Comparison of ENCODE assay signal across 8 cellular contexts in genomic region chrX:155215443-155216178, GRCh38. TPM values are rescaled to one million over a fixed set of nuclear protein-coding genes. Genes with fewer than 3 reads are reported as not detected.
DNase-seq lines count a peak whose midpoint lies in the region; ATAC-seq and TF ChIP-seq lines count a peak whose summit lies in the region.

No MANE protein-coding gene starts in this region.

- H3K27me3 ChIP-seq in SU-DHL-6 (ENCODE audit: low read length): no peaks in the 10 kb centered on the region
- no peaks in the 10 kb centered on the region for H3K27me3 ChIP-seq in foreskin keratinocyte
- no peaks in the 10 kb centered on the region for H3K27me3 ChIP-seq in prostate gland (replicated peaks; ENCODE audit: insufficient read depth)

- H3K36me3 ChIP-seq in SU-DHL-6 (ENCODE audit: low read length): peaks cover 2% of the 10 kb centered on the region; the same call in 1 of the 2 replicates
- H3K36me3 ChIP-seq in prostate gland: no peaks in the 10 kb centered on the region

- no peaks in the 10 kb centered on the region; the same call in 1 of the 2 replicates for H3F3A ChIP-seq in SU-DHL-6 (ENCODE audit: insufficient read depth)

- H4K20me1 ChIP-seq in SU-DHL-6 (ENCODE audit: low read depth, low read length): 0 out of 2 replicates have a peak, but pooled peaks cover 5% of the 10 kb centered on the region

- H3K4me3 Mint-ChIP-seq in activated T-cell treated with anti-CD3 and anti-CD28 coated beads, Interleukin-2, amount 50 U/mL, for 72 hours: peak overlapping the region; percentile 91 to 93

- no peaks in the 10 kb centered on the region for H3K4me1 ChIP-seq in foreskin keratinocyte
- H3K4me1 ChIP-seq in prostate gland (replicated peaks): no peaks in the 10 kb centered on the region

- whole genome bisulfite sequencing in prostate gland: 37% methylated on average over 15 of the region's 15 CpGs

- peak overlapping the region; percentile 78 for H3K27ac Mint-ChIP-seq in activated T-cell treated with anti-CD3 and anti-CD28 coated beads, Interleukin-2, amount 50 U/mL, for 72 hours

- H3K9me2 ChIP-seq in SU-DHL-6 (replicated peaks; ENCODE audit: insufficient read depth, low read length): no peaks in the 10 kb centered on the region

- H3K9ac ChIP-seq in SU-DHL-6 (ENCODE audit: low read length): peak overlapping the region; percentile 80

- no peak for TF ChIP-seq POLR2A in prostate gland (IDR thresholded peaks at IDR 0.05)

- no peak for DNase-seq in activated T-cell treated with anti-CD3 and anti-CD28 coated beads, Interleukin-2, amount 50 U/mL, for 72 hours
- DNase-seq in activated T-cell treated with anti-CD3 and anti-CD28 coated beads for 4 hours (no peak), foreskin keratinocyte (no peak), prostate gland (ENCODE audit: low spot score) (no peak), GM10266 (ENCODE audit: extremely low spot score) (no peak), D341Med (ENCODE audit: low spot score) (no peak)

- intact Hi-C loops in prostate gland (cut with DNase I): no loop called here

- H3K4me1 Mint-ChIP-seq in activated T-cell treated with anti-CD3 and anti-CD28 coated beads, Interleukin-2, amount 50 U/mL, for 72 hours (ENCODE audit: low read depth): peaks cover 19% of the 10 kb centered on the region

- ATAC-seq in activated T-cell treated with anti-CD3 and anti-CD28 coated beads, Interleukin-2, amount 50 U/mL, for 72 hours (replicated peaks in 1 of 2): peak; percentile 41 to 44
- ATAC-seq in HG02943 (IDR thresholded peaks at IDR 0.05; ENCODE audit: low read depth, unreplicated experiment) (peak; percentile 37), foreskin keratinocyte (peak; percentile 45)

- peaks cover 42% of the 10 kb centered on the region for H3K79me2 ChIP-seq in SU-DHL-6 (ENCODE audit: insufficient read depth, low read length)

- H3K9me3 Mint-ChIP-seq in activated T-cell treated with anti-CD3 and anti-CD28 coated beads, Interleukin-2, amount 50 U/mL, for 72 hours: no peaks in the 10 kb centered on the region

- H3K27ac ChIP-seq in SU-DHL-6 (ENCODE audit: low read depth, low read length) (no peak overlapping the region), foreskin keratinocyte (peak overlapping the region; percentile 66), prostate gland (peak overlapping the region; percentile 76 to 86)

- peak overlapping the region; percentile 87 for H3K4me2 ChIP-seq in SU-DHL-6 (ENCODE audit: low read depth, low read length, poor library complexity, severe bottlenecking)

- H3K36me3 Mint-ChIP-seq in activated T-cell treated with anti-CD3 and anti-CD28 coated beads, Interleukin-2, amount 50 U/mL, for 72 hours (ENCODE audit: insufficient read depth in 2 of 2): peaks cover 4 to 5% of the 10 kb centered on the region in 2 donors

- no peaks in the 10 kb centered on the region for H3K27me3 Mint-ChIP-seq in activated T-cell treated with anti-CD3 and anti-CD28 coated beads, Interleukin-2, amount 50 U/mL, for 72 hours (ENCODE audit: low read depth)

- no peaks in the 10 kb centered on the region for H3K9me3 ChIP-seq in SU-DHL-6 (ENCODE audit: insufficient read depth, low read length)
- H3K9me3 ChIP-seq in prostate gland: no peaks in the 10 kb centered on the region

- peak overlapping the region; percentile 85 for H2AFZ ChIP-seq in SU-DHL-6 (ENCODE audit: low read depth, low read length, severe bottlenecking)

- H3K4me3 ChIP-seq in SU-DHL-6 (ENCODE audit: insufficient read depth, low read length, poor library complexity, severe bottlenecking) (peak overlapping the region; percentile 62), prostate gland (peak overlapping the region; percentile 50 to 58)

- TF ChIP-seq CTCF in SU-DHL-6 (IDR thresholded peaks at IDR 0.05; ENCODE audit: insufficient read depth, low read length, poor library complexity, severe bottlenecking): no peak
- no peak for TF ChIP-seq CTCF in foreskin keratinocyte (conservative IDR thresholded peaks at IDR 0.05)
- no peak for TF ChIP-seq CTCF in prostate gland (IDR thresholded peaks at IDR 0.05)
- no peak for TF ChIP-seq CTCF in GM10266 (IDR thresholded peaks at IDR 0.05; ENCODE audit: control insufficient read depth, insufficient read depth, low read depth, missing control alignments)

RNA-seq across cellular contexts. Expression of gene VBP1, which starts 0.6 kb away (rescaled TPM):
- 10 to 100 TPM; 61.6 to 66.3 TPM for total RNA-seq in activated T-cell treated with anti-CD3 and anti-CD28 coated beads, Interleukin-2, amount 50 U/mL, for 72 hours
- total RNA-seq in foreskin keratinocyte (55.7 and 56.2 TPM in 2 replicates), prostate gland (10 to 100 TPM; 20.8 to 32.2 TPM)
- 41.8 and 46.6 TPM in 2 replicates for polyA plus RNA-seq in foreskin keratinocyte

RNA-seq across cellular contexts. Expression of gene RAB39B, which starts 48.7 kb away (rescaled TPM):
- total RNA-seq in activated T-cell treated with anti-CD3 and anti-CD28 coated beads, Interleukin-2, amount 50 U/mL, for 72 hours: 10 to 100 TPM; 36.4 to 39.2 TPM
- total RNA-seq in foreskin keratinocyte (0.03 TPM in 1 of 2 replicates, not detected in the other), prostate gland (1 to 10 TPM; 2.5 to 3.6 TPM)
- polyA plus RNA-seq in foreskin keratinocyte: 0.02 and 0.04 TPM in 2 replicates

Comparison
In these comparisons a context has a peak if more than half of its experiments do, and no peak if none do; other contexts are left out.
1. RNA of gene RAB39B, which starts 48.7 kb away (total RNA-seq): 36.4 to 39.2 TPM in activated T-cell treated with anti-CD3 and anti-CD28 coated beads, Interleukin-2, amount 50 U/mL, for 72 hours; 2.5 to 3.6 TPM in prostate gland and 0.03 TPM in foreskin keratinocyte; every median in the first group is over 4 times any median in the second.
2. Peak in every context shown above with its lines, with median percentiles within 50 percentile points of each other: ATAC-seq.